ENCODE assay signal across 2 cellular contexts in genomic region chr3:68972358-68972979, GRCh38.
TF ChIP-seq lines count a peak whose summit lies in the region.

No MANE protein-coding gene starts in this region.

TF ChIP-seq in IMR-90, 13 proteins besides CTCF, POLR2A, EP300 and RAD21:
- TF ChIP-seq RFX5 (IDR thresholded peaks at IDR 0.05; ENCODE audit: low read depth, low read length) (no peak), MXI1 (IDR thresholded peaks at IDR 0.05; ENCODE audit: borderline replicate concordance, low read depth, low read length) (no peak), SMC3 (IDR thresholded peaks at IDR 0.05; ENCODE audit: low read depth, low read length) (peak; percentile 48; the same call in 1 of the 2 replicates)

TF ChIP-seq in K562, 482 proteins besides CTCF, POLR2A, EP300 and RAD21:
- TF ChIP-seq ZFP36 (IDR thresholded peaks at IDR 0.05; ENCODE audit: low read depth, low read length, partially characterized antibody), result peak; percentile 16
- TF ChIP-seq JUND (IDR thresholded peaks at IDR 0.05; ENCODE audit: borderline replicate concordance, low read depth, low read length), result 0 out of 2 replicates have a peak, but pooled peaks have one; percentile 10
- TF ChIP-seq JUND (tag; IDR thresholded peaks at IDR 0.05; ENCODE audit: borderline replicate concordance, low read depth, low read length), result no peak
- peak; percentile 37; the same call in 1 of the 2 replicates for TF ChIP-seq DEAF1 (CRISPR knock-in tag; IDR thresholded peaks at IDR 0.05)
- TF ChIP-seq ZNF197 (CRISPR knock-in tag; IDR thresholded peaks at IDR 0.05; ENCODE audit: low read depth), result no peak
- no peak for TF ChIP-seq ARID3A (IDR thresholded peaks at IDR 0.05; ENCODE audit: borderline replicate concordance, low read depth, low read length)
- TF ChIP-seq ZNF41 (CRISPR knock-in tag; conservative IDR thresholded peaks at IDR 0.05), result no peak
- peak; percentile 60 for TF ChIP-seq CTCFL (IDR thresholded peaks at IDR 0.05; ENCODE audit: borderline replicate concordance, insufficient read depth, low read depth, low read length, poor library complexity, severe bottlenecking)
- no peak for TF ChIP-seq NEUROD1 (IDR thresholded peaks at IDR 0.05; ENCODE audit: borderline replicate concordance, low read depth, low read length, partially characterized antibody)
- TF ChIP-seq ZNF436 (CRISPR knock-in tag; IDR thresholded peaks at IDR 0.05), result no peak
- TF ChIP-seq SAP30 (IDR thresholded peaks at IDR 0.05; ENCODE audit: borderline replicate concordance, insufficient read depth, low read depth, low read length, poor library complexity, severe bottlenecking), result no peak
- no peak for TF ChIP-seq NFRKB (IDR thresholded peaks at IDR 0.05; ENCODE audit: low read depth)
- TF ChIP-seq SMC3 (conservative IDR thresholded peaks at IDR 0.05; ENCODE audit: insufficient read depth, low read depth, low read length), result peak; percentile 60
- no peak for TF ChIP-seq UBTF (IDR thresholded peaks at IDR 0.05; ENCODE audit: borderline replicate concordance in 1 of 2, low read depth in 2 of 2, low read length in 2 of 2)
- TF ChIP-seq ZNF232 (CRISPR knock-in tag; IDR thresholded peaks at IDR 0.05), result no peak
- TF ChIP-seq ZNF263 (CRISPR knock-in tag; IDR thresholded peaks at IDR 0.05; ENCODE audit: borderline replicate concordance), result no peak
- no peak for TF ChIP-seq MCM7 (IDR thresholded peaks at IDR 0.05)
TF ChIP-seq in K562: peak in this region for 5.
